1 cellular context compared by ENCODE assay signal in the genomic region with DNA sequence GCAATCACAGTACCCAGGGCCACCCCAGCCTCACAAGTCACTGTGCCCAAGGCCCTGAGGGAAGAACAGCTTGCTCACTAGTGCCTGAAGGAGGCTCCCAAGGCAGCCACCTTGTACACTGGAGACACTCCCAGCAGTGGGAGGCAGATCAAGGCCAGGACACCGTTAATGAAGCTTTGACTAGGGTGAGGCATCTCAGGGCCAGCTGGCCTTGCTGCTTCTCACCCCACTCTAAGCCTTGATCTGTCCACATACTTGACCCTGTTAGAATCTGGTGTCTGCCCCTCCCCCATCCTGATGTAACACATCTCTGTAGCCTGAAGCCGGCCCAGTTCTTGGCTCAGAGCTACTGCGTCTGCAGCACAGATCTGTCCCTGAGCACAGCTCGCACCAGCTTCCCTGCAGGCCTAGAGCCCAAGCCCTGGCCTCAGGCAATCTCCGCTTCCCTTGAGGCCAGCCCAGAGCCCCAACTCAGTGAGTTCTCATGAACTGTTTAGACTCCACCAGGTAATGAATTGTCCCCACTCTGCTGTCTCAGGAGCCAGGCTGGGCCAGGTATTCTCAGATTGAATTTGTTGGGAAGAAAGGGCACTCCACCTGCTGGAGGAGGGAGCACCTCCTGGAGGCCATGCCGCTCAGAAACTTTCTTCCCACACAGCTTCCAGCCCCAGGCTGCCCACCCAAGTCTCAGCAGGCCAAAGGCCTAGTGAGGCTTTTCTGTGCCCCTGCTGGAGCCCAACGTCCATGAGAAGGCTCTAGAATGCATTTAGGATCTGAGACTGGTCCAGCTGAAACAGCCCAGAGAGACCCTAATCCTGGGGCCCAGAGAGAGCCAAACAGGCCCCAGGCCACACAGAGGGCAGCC.
TF ChIP-seq lines count a peak whose summit lies in the region.

No MANE protein-coding gene starts in this region.

TF ChIP-seq in K562, 482 proteins besides CTCF, POLR2A, EP300 and RAD21 (continued from another document and continues in another):
- TF ChIP-seq ZNF740 (CRISPR knock-in tag; IDR thresholded peaks at IDR 0.05): 0 out of 2 replicates have a peak, but pooled peaks have one; percentile 10
- no peak for TF ChIP-seq ZNF740 (tag; IDR thresholded peaks at IDR 0.05)
- no peak for TF ChIP-seq IRF9 (tag; IDR thresholded peaks at IDR 0.05)
- TF ChIP-seq ZBTB7A (IDR thresholded peaks at IDR 0.05; ENCODE audit: borderline replicate concordance, control insufficient read depth, low read depth, low read length): peak; percentile 25; the same call in 1 of the 2 replicates
- TF ChIP-seq JUND (IDR thresholded peaks at IDR 0.05; ENCODE audit: borderline replicate concordance, low read depth, low read length): peak; percentile 29; the same call in 1 of the 2 replicates
- 0 out of 3 replicates have a peak, but pooled peaks have one; percentile 11 for TF ChIP-seq JUND (tag; IDR thresholded peaks at IDR 0.05; ENCODE audit: borderline replicate concordance, low read depth, low read length)
- 0 out of 2 replicates have a peak, but pooled peaks have one; percentile 35 for TF ChIP-seq ATF3 (IDR thresholded peaks at IDR 0.05)
- TF ChIP-seq ATF3 (CRISPR knock-in tag; conservative IDR thresholded peaks at IDR 0.05): no peak
- no peak for TF ChIP-seq KDM2B (CRISPR knock-in tag; IDR thresholded peaks at IDR 0.05)
- peak; percentile 11; the same call in 1 of the 2 replicates for TF ChIP-seq ESRRA (IDR thresholded peaks at IDR 0.05; ENCODE audit: borderline replicate concordance, low read depth)
- no peak for TF ChIP-seq ZNF561 (CRISPR knock-in tag; conservative IDR thresholded peaks at IDR 0.05)
- TF ChIP-seq MTF1 (CRISPR knock-in tag; IDR thresholded peaks at IDR 0.05; ENCODE audit: borderline replicate concordance): no peak
- no peak for TF ChIP-seq RBM39 (optimal IDR thresholded peaks at IDR 0.05; ENCODE audit: low read depth, low read length)
- no peak for TF ChIP-seq TSHZ1 (CRISPR knock-in tag; IDR thresholded peaks at IDR 0.05)
- no peak for TF ChIP-seq ZNF431 (CRISPR knock-in tag; IDR thresholded peaks at IDR 0.05)
- no peak for TF ChIP-seq CHCHD3 (CRISPR knock-in tag; IDR thresholded peaks at IDR 0.05)
- TF ChIP-seq ZNF444 (CRISPR knock-in tag; IDR thresholded peaks at IDR 0.05): no peak
- TF ChIP-seq ESRRB (CRISPR knock-in tag; IDR thresholded peaks at IDR 0.05; ENCODE audit: borderline replicate concordance): no peak
- TF ChIP-seq YY1 (IDR thresholded peaks at IDR 0.05; ENCODE audit: borderline replicate concordance in 1 of 3, control insufficient read depth in 1 of 3, extremely low read depth in 1 of 3, insufficient read depth in 3 of 3, insufficient read length in 1 of 3, insufficient replicate concordance in 2 of 3, low read depth in 1 of 3, low read length in 2 of 3): peak in 1 of 3 experiments; percentile 2
- TF ChIP-seq PHTF2 (CRISPR knock-in tag; IDR thresholded peaks at IDR 0.05): 0 out of 2 replicates have a peak, but pooled peaks have one; percentile 33
- no peak for TF ChIP-seq ARID2 (IDR thresholded peaks at IDR 0.05)
- TF ChIP-seq, protein P1, sequence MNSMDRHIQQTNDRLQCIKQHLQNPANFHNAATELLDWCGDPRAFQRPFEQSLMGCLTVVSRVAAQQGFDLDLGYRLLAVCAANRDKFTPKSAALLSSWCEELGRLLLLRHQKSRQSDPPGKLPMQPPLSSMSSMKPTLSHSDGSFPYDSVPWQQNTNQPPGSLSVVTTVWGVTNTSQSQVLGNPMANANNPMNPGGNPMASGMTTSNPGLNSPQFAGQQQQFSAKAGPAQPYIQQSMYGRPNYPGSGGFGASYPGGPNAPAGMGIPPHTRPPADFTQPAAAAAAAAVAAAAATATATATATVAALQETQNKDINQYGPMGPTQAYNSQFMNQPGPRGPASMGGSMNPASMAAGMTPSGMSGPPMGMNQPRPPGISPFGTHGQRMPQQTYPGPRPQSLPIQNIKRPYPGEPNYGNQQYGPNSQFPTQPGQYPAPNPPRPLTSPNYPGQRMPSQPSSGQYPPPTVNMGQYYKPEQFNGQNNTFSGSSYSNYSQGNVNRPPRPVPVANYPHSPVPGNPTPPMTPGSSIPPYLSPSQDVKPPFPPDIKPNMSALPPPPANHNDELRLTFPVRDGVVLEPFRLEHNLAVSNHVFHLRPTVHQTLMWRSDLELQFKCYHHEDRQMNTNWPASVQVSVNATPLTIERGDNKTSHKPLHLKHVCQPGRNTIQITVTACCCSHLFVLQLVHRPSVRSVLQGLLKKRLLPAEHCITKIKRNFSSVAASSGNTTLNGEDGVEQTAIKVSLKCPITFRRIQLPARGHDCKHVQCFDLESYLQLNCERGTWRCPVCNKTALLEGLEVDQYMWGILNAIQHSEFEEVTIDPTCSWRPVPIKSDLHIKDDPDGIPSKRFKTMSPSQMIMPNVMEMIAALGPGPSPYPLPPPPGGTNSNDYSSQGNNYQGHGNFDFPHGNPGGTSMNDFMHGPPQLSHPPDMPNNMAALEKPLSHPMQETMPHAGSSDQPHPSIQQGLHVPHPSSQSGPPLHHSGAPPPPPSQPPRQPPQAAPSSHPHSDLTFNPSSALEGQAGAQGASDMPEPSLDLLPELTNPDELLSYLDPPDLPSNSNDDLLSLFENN (IDR thresholded peaks at IDR 0.05; ENCODE audit: low read depth in 2 of 2, low read length in 2 of 2): no peak
- TF ChIP-seq E2F3 (CRISPR knock-in tag; IDR thresholded peaks at IDR 0.05): no peak
- TF ChIP-seq BACH1 (tag; IDR thresholded peaks at IDR 0.05): no peak
- no peak for TF ChIP-seq PRPF4 (IDR thresholded peaks at IDR 0.05; ENCODE audit: insufficient read depth, low read depth, low read length, poor library complexity, severe bottlenecking)
- TF ChIP-seq, protein P2, sequence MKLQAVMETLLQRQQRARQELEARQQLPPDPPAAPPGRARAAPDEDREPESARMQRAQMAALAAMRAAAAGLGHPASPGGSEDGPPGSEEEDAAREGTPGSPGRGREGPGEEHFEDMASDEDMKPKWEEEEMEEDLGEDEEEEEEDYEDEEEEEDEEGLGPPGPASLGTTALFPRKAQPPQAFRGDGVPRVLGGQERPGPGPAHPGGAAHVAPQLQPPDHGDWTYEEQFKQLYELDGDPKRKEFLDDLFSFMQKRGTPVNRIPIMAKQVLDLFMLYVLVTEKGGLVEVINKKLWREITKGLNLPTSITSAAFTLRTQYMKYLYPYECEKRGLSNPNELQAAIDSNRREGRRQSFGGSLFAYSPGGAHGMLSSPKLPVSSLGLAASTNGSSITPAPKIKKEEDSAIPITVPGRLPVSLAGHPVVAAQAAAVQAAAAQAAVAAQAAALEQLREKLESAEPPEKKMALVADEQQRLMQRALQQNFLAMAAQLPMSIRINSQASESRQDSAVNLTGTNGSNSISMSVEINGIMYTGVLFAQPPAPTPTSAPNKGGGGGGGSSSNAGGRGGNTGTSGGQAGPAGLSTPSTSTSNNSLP (IDR thresholded peaks at IDR 0.05; ENCODE audit: borderline replicate concordance, low read depth, low read length): no peak
- TF ChIP-seq ETV5 (CRISPR knock-in tag; IDR thresholded peaks at IDR 0.05; ENCODE audit: low read depth): no peak
- 0 out of 2 replicates have a peak, but pooled peaks have one; percentile 32 for TF ChIP-seq CTBP1 (IDR thresholded peaks at IDR 0.05; ENCODE audit: borderline replicate concordance)
- TF ChIP-seq NR2C2 (CRISPR knock-in tag; IDR thresholded peaks at IDR 0.05): no peak
- TF ChIP-seq NR2C2 (tag; IDR thresholded peaks at IDR 0.05): peak; percentile 13; the same call in 1 of the 2 replicates
- TF ChIP-seq, protein P3, sequence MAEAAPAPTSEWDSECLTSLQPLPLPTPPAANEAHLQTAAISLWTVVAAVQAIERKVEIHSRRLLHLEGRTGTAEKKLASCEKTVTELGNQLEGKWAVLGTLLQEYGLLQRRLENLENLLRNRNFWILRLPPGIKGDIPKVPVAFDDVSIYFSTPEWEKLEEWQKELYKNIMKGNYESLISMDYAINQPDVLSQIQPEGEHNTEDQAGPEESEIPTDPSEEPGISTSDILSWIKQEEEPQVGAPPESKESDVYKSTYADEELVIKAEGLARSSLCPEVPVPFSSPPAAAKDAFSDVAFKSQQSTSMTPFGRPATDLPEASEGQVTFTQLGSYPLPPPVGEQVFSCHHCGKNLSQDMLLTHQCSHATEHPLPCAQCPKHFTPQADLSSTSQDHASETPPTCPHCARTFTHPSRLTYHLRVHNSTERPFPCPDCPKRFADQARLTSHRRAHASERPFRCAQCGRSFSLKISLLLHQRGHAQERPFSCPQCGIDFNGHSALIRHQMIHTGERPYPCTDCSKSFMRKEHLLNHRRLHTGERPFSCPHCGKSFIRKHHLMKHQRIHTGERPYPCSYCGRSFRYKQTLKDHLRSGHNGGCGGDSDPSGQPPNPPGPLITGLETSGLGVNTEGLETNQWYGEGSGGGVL (CRISPR knock-in tag; IDR thresholded peaks at IDR 0.05): no peak
- TF ChIP-seq NCOA1 (IDR thresholded peaks at IDR 0.05; ENCODE audit: low read depth): no peak
- TF ChIP-seq IRF2 (CRISPR knock-in tag; IDR thresholded peaks at IDR 0.05): no peak
- no peak for TF ChIP-seq ZNF253 (CRISPR knock-in tag; conservative IDR thresholded peaks at IDR 0.05)
- TF ChIP-seq ZNF197 (CRISPR knock-in tag; IDR thresholded peaks at IDR 0.05; ENCODE audit: low read depth): no peak
- TF ChIP-seq GABPB2 (CRISPR knock-in tag; conservative IDR thresholded peaks at IDR 0.05): no peak
- TF ChIP-seq HNRNPH1 (optimal IDR thresholded peaks at IDR 0.05; ENCODE audit: low read depth, low read length): no peak
- TF ChIP-seq NONO (IDR thresholded peaks at IDR 0.05; ENCODE audit: low read depth in 2 of 2, low read length in 1 of 2): no peak
- TF ChIP-seq ZNF699 (CRISPR knock-in tag; IDR thresholded peaks at IDR 0.05; ENCODE audit: insufficient replicate concordance): no peak
- peak; percentile 56; the same call in 1 of the 2 replicates for TF ChIP-seq ZNF263 (CRISPR knock-in tag; IDR thresholded peaks at IDR 0.05; ENCODE audit: borderline replicate concordance)
- no peak for TF ChIP-seq ZNF668 (CRISPR knock-in tag; IDR thresholded peaks at IDR 0.05)
- TF ChIP-seq SNRNP70 (optimal IDR thresholded peaks at IDR 0.05; ENCODE audit: low read depth, low read length): no peak
- no peak for TF ChIP-seq TRIM25 (IDR thresholded peaks at IDR 0.05; ENCODE audit: borderline replicate concordance)
- no peak for TF ChIP-seq ATF1 (CRISPR knock-in tag; IDR thresholded peaks at IDR 0.05)
- TF ChIP-seq ATF1 (tag; IDR thresholded peaks at IDR 0.05): no peak
- no peak for TF ChIP-seq JUN (IDR thresholded peaks at IDR 0.05; ENCODE audit: borderline replicate concordance, low read depth, low read length)
- no peak for TF ChIP-seq JUN (CRISPR knock-in tag; IDR thresholded peaks at IDR 0.05; ENCODE audit: borderline replicate concordance)
- peak; percentile 62 for TF ChIP-seq CEBPB (tag; IDR thresholded peaks at IDR 0.05)
- TF ChIP-seq ZNF217 (CRISPR knock-in tag; IDR thresholded peaks at IDR 0.05): no peak
- no peak for TF ChIP-seq FOS (IDR thresholded peaks at IDR 0.05; ENCODE audit: extremely low read depth, insufficient read length)
